ENCODE assay signal across 8 cellular contexts in genomic region chr1:24643362-24644346, GRCh38. TPM values are rescaled to one million over a fixed set of nuclear protein-coding genes. Genes with fewer than 3 reads are reported as not detected.
A peak's percentile ranks its signal among the peaks of the same experiment; 100 is the strongest.
DNase-seq lines count a peak whose midpoint lies in the region; ATAC-seq and TF ChIP-seq lines count a peak whose summit lies in the region.

No MANE protein-coding gene starts in this region.

- TF ChIP-seq POLR2A in gastrocnemius medialis (IDR thresholded peaks at IDR 0.05): no peak

- H3K36me3 Mint-ChIP-seq in activated naive CD8-positive, alpha-beta T cell treated with anti-CD3 and anti-CD28 coated beads, Interleukin-2, amount 50 U/mL, for 24 hours (ENCODE audit: low read depth): peaks cover 46% of the 10 kb centered on the region

- peak overlapping the region; percentile 22 for H2AFZ ChIP-seq in hepatocyte

- H3K9me3 Mint-ChIP-seq in activated naive CD8-positive, alpha-beta T cell treated with anti-CD3 and anti-CD28 coated beads, Interleukin-2, amount 50 U/mL, for 24 hours: no peaks in the 10 kb centered on the region

- peaks cover 51% of the 10 kb centered on the region for H3K79me2 ChIP-seq in hepatocyte

- H3K27me3 Mint-ChIP-seq in activated naive CD8-positive, alpha-beta T cell treated with anti-CD3 and anti-CD28 coated beads, Interleukin-2, amount 50 U/mL, for 24 hours: no peaks in the 10 kb centered on the region

- H3K9me2 ChIP-seq in hepatocyte (replicated peaks; ENCODE audit: insufficient read depth): no peaks in the 10 kb centered on the region

- peak; percentile 60 for DNase-seq in activated gamma-delta T cell (lab: John Stamatoyannopoulos, UW)
- no peak for DNase-seq in activated gamma-delta T cell treated with Interleukin-2 at 50 U/mL for 16 hours
- peak; percentile 32 for DNase-seq in NOMO-1 treated with dmso at 0.1 percent for 144 hours (lab: John Stamatoyannopoulos, UW; ENCODE audit: unreplicated experiment)
- no peak for DNase-seq in activated naive CD8-positive, alpha-beta T cell treated with anti-CD3 and anti-CD28 coated beads, Interleukin-2, amount 50 U/mL, for 24 hours
- peak; percentile 55 for DNase-seq in hepatocyte (ENCODE audit: low spot score)
- no peak for DNase-seq in gastrocnemius medialis
- DNase-seq in cerebellar cortex (ENCODE audit: low spot score): no peak

- H3K4me3 ChIP-seq in hepatocyte: peak overlapping the region; percentile 53
- H3K4me3 ChIP-seq in gastrocnemius medialis: peak overlapping the region; percentile 81 to 97 (median 87)

- H3K9me3 ChIP-seq in hepatocyte (ENCODE audit: low read depth) (no peaks in the 10 kb centered on the region), gastrocnemius medialis (no peaks in the 10 kb centered on the region)

- peak overlapping the region; percentile 98 for H3K4me3 Mint-ChIP-seq in activated naive CD8-positive, alpha-beta T cell treated with anti-CD3 and anti-CD28 coated beads, Interleukin-2, amount 50 U/mL, for 24 hours

- intact Hi-C loops in gastrocnemius medialis (cut with DNase I; ENCODE audit: low total_unique reads): loop anchor here (1.0 to 10.0 kb wide), 5 partner anchors 102 to 1351 kb away; partner anchors contain the start of genes CLIC4, NIPAL3, PAFAH2 and PNRC2

- peak overlapping the region; percentile 95 for H3K27ac Mint-ChIP-seq in activated naive CD8-positive, alpha-beta T cell treated with anti-CD3 and anti-CD28 coated beads, Interleukin-2, amount 50 U/mL, for 24 hours

- in situ Hi-C loops in gastrocnemius medialis (cut with MboI; ENCODE audit: low sequenced_read_pairs in 4 of 4): loop anchor here in 3 of 4 donors (25.0 kb wide), 2 partner anchors 231 to 431 kb away; partner anchors contain the start of genes NIPAL3 (in 2 of the 3) and STPG1 (in 2 of the 3)

- H3K4me1 ChIP-seq in hepatocyte (ENCODE audit: insufficient read depth) (peaks cover 17% of the 10 kb centered on the region), gastrocnemius medialis (peaks cover 23 to 30% of the 10 kb centered on the region in 2 donors)

- H3K4me1 Mint-ChIP-seq in activated naive CD8-positive, alpha-beta T cell treated with anti-CD3 and anti-CD28 coated beads, Interleukin-2, amount 50 U/mL, for 24 hours: peaks cover 64% of the 10 kb centered on the region

- H3K36me3 ChIP-seq in hepatocyte (replicated peaks; ENCODE audit: insufficient read depth, low read depth) (peaks cover 6% of the 10 kb centered on the region), gastrocnemius medialis (peaks cover under 1 to 35% of the 10 kb centered on the region in 2 donors)

- under 1% methylated on average over 44 of the region's 62 CpGs for WGBS in hepatocyte (ENCODE audit: low lambda C conversion rate, missing lambda C conversion rate)

- TF ChIP-seq CTCF in hepatocyte (IDR thresholded peaks at IDR 0.05; ENCODE audit: poor library complexity) (no peak), gastrocnemius medialis (IDR thresholded peaks at IDR 0.05 in 4 of 5, conservative IDR thresholded peaks at IDR 0.05 in 1 of 5) (peak in 1 of 5 experiments; percentile 4)

- H3K27ac ChIP-seq in hepatocyte (peak overlapping the region; percentile 90), gastrocnemius medialis (peak overlapping the region; percentile 84 to 96 (median 92))

- H3K4me2 ChIP-seq in hepatocyte: peak overlapping the region; percentile 95

- no peaks in the 10 kb centered on the region for H3K27me3 ChIP-seq in hepatocyte
- H3K27me3 ChIP-seq in gastrocnemius medialis: no peaks in the 10 kb centered on the region

- peaks cover 28% of the 10 kb centered on the region for H4K20me1 ChIP-seq in hepatocyte (ENCODE audit: insufficient read depth, poor library complexity, severe bottlenecking)

- ATAC-seq in HG02623 (IDR thresholded peaks at IDR 0.05; ENCODE audit: unreplicated experiment): peak; percentile 12
- peak; percentile 20 for ATAC-seq in activated naive CD8-positive, alpha-beta T cell treated with anti-CD3 and anti-CD28 coated beads, Interleukin-2, amount 50 U/mL, for 24 hours
- ATAC-seq in gastrocnemius medialis: peak; percentile 22 to 28

RNA-seq across cellular contexts. Expression of gene SRRM1, which starts 0.6 kb away (rescaled TPM):
- 52.5 and 61.6 TPM in 2 replicates for total RNA-seq in hepatocyte
- polyA plus RNA-seq in hepatocyte: 84.3 and 131 TPM in 2 replicates
- total RNA-seq in gastrocnemius medialis: 10 to 100 TPM; 28.5 to 59.8 (median 40.2) TPM

Comparison
In these comparisons a context has a peak if more than half of its experiments do, and no peak if none do; other contexts are left out.
1. DNase-seq: peak in activated gamma-delta T cell (single experiment), NOMO-1 treated with dmso at 0.1 percent for 144 hours (single experiment) and hepatocyte (single experiment); none in activated gamma-delta T cell treated with Interleukin-2 at 50 U/mL for 16 hours (single experiment), activated naive CD8-positive, alpha-beta T cell treated with anti-CD3 and anti-CD28 coated beads, Interleukin-2, amount 50 U/mL, for 24 hours (single experiment), gastrocnemius medialis (0 of 2) and cerebellar cortex (single experiment).
2. Peak in every context shown above with its lines, with median percentiles within 50 percentile points of each other: ATAC-seq.